Comparison of ENCODE assay signal across 3 cellular contexts in genomic region chr1:27823784-27824183, GRCh38.
TF ChIP-seq lines count a peak whose summit lies in the region.

No MANE protein-coding gene starts in this region.

TF ChIP-seq in HepG2, 621 proteins besides CTCF, POLR2A, EP300 and RAD21:
- no peak for TF ChIP-seq KDM1A (CRISPR knock-in tag; IDR thresholded peaks at IDR 0.05)
- peak; percentile 34; the same call in 1 of the 2 replicates for TF ChIP-seq ZNF121 (CRISPR knock-in tag; IDR thresholded peaks at IDR 0.05)
- TF ChIP-seq ISL2 (CRISPR knock-in tag; IDR thresholded peaks at IDR 0.05): no peak

TF ChIP-seq in HEK293, 187 proteins besides CTCF, POLR2A, EP300 and RAD21:
- TF ChIP-seq ZNF121 (tag by site-specific recombination; IDR thresholded peaks at IDR 0.05) (0 out of 2 replicates have a peak, but pooled peaks have one; percentile 69), ZNF610 (tag by site-specific recombination; IDR thresholded peaks at IDR 0.05; ENCODE audit: borderline replicate concordance) (no peak)

TF ChIP-seq in GM12878, 131 proteins besides CTCF, POLR2A, EP300 and RAD21:
- TF ChIP-seq RCOR1 (conservative IDR thresholded peaks at IDR 0.05; ENCODE audit: low read depth, low read length): no peak
- no peak for TF ChIP-seq ESRRA (IDR thresholded peaks at IDR 0.05; ENCODE audit: low read length)
- no peak for TF ChIP-seq MYB (IDR thresholded peaks at IDR 0.05; ENCODE audit: borderline replicate concordance, low read depth, low read length)
- TF ChIP-seq TAF1 (IDR thresholded peaks at IDR 0.05; ENCODE audit: borderline replicate concordance, low read depth, low read length): no peak
- no peak for TF ChIP-seq ZBTB33 (IDR thresholded peaks at IDR 0.05)
- no peak for TF ChIP-seq HDAC6 (IDR thresholded peaks at IDR 0.05; ENCODE audit: unreplicated experiment)
- no peak for TF ChIP-seq ETV6 (conservative IDR thresholded peaks at IDR 0.05 in 1 of 2, IDR thresholded peaks at IDR 0.05 in 1 of 2; ENCODE audit: borderline replicate concordance in 1 of 2, low read depth in 1 of 2)
- no peak for TF ChIP-seq ASH2L (IDR thresholded peaks at IDR 0.05; ENCODE audit: borderline replicate concordance, low read depth)
- TF ChIP-seq ZNF687 (IDR thresholded peaks at IDR 0.05): no peak
- no peak for TF ChIP-seq HDGF (IDR thresholded peaks at IDR 0.05)
- no peak for TF ChIP-seq CBFB (IDR thresholded peaks at IDR 0.05; ENCODE audit: low read depth)
- no peak for TF ChIP-seq PBX3 (IDR thresholded peaks at IDR 0.05; ENCODE audit: insufficient replicate concordance, low read depth, low read length)
- no peak for TF ChIP-seq ZBED1 (IDR thresholded peaks at IDR 0.05; ENCODE audit: borderline replicate concordance)
- no peak for TF ChIP-seq SIN3A (IDR thresholded peaks at IDR 0.05; ENCODE audit: low read depth, low read length)
- TF ChIP-seq MTA2 (IDR thresholded peaks at IDR 0.05; ENCODE audit: low read depth): no peak
- no peak for TF ChIP-seq SREBF1 (IDR thresholded peaks at IDR 0.05; ENCODE audit: low read length)
- TF ChIP-seq SMARCA5 (IDR thresholded peaks at IDR 0.05): no peak
- no peak for TF ChIP-seq NR2C1 (IDR thresholded peaks at IDR 0.05)
- no peak for TF ChIP-seq E4F1 (IDR thresholded peaks at IDR 0.05; ENCODE audit: borderline replicate concordance, partially characterized antibody)
